ENCODE assay signal across 22 cellular contexts in the genomic region with DNA sequence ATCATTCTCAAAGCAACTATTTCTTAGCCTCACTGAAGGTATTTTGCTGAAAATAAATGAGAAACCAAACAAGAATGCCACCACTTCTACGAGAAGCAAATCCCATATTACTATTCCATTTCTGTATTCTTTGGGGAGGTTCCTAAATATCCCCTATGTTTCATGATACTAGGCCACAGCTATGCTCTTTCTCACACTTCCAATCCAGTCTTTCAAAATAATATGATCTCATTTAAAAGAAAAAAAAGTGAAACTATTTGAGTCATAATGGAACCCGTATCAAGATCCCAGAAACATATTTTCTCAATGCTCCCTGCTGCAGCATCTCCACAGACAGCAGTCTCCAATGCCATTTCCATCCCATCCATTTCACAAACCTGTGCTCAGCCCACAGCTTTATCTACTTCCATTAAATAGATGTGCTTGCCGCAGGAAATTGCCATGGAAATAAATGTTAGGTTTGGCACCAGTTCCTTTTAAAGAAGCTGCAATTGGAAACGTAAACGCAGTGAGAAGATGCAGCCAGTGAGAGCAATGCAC.
DNase-seq lines count a peak whose midpoint lies in the region; ATAC-seq and TF ChIP-seq lines count a peak whose summit lies in the region.
"Had no signal": no experiment of that assay in that cellular context is flagged by ENCODE, and none has a peak within 500 bp of the region (broad histone marks: within the 10 kb centered on the region; RNA-seq: fewer than 3 reads in every experiment).

No MANE protein-coding gene starts in this region.

- H3K4me1 ChIP-seq in SK-N-SH (ENCODE audit: control insufficient read depth in 1 of 2, insufficient read depth in 2 of 2, low read depth in 1 of 2, low read length in 1 of 2) = peaks cover 0 to 8% of the 10 kb centered on the region in 2 experiments; a peak in 1 of 4 replicates
- H3K4me1 ChIP-seq in hepatocyte (ENCODE audit: insufficient read depth) = peaks cover 14% of the 10 kb centered on the region
- H3K4me1 ChIP-seq: adrenal gland, psoas muscle, upper lobe of left lung had no signal

- no peak for TF ChIP-seq EP300 in SK-N-SH (IDR thresholded peaks at IDR 0.05; ENCODE audit: borderline replicate concordance in 1 of 2, low read depth in 1 of 2, low read length in 1 of 2)

- 68% methylated on average over 5 of the region's 5 CpGs for WGBS in SK-N-SH (ENCODE audit: low lambda C conversion rate)
- WGBS in hepatocyte (ENCODE audit: low lambda C conversion rate, missing lambda C conversion rate) = 88% methylated on average over 5 of the region's 5 CpGs

- H3K27me3 ChIP-seq in SK-N-SH (ENCODE audit: insufficient read depth) (no peaks in the 10 kb centered on the region), hepatocyte (no peaks in the 10 kb centered on the region)
- H3K27me3 ChIP-seq: adrenal gland, neutrophil, upper lobe of left lung had no signal

- peak overlapping the region in 1 of 2 experiments; percentile 71; a peak in 2 of 4 replicates for H3K27ac ChIP-seq in SK-N-SH (ENCODE audit: low read depth in 2 of 2, low read length in 1 of 2)
- H3K27ac ChIP-seq in hepatocyte = no peak overlapping the region
- peak overlapping the region; percentile 69 for H3K27ac ChIP-seq in temporal lobe (ENCODE audit: low read depth, low read length)
- H3K27ac ChIP-seq: adrenal gland, neutrophil, psoas muscle, upper lobe of left lung had no signal

- H3K9me2 ChIP-seq in SK-N-SH = no peaks in the 10 kb centered on the region
- no peaks in the 10 kb centered on the region for H3K9me2 ChIP-seq in hepatocyte (replicated peaks; ENCODE audit: insufficient read depth)

- POLR2A ChIA-PET in SK-N-SH (lab: Yijun Ruan, JAX) = no interaction called here

- H3K4me3 ChIP-seq in SK-N-SH (ENCODE audit: low read depth in 2 of 2, low read length in 1 of 2) (no peak overlapping the region), hepatocyte (no peak overlapping the region)
- H3K4me3 ChIP-seq: psoas muscle, upper lobe of left lung had no signal

- TF ChIP-seq CTCF in SK-N-SH (IDR thresholded peaks at IDR 0.05) (no peak), hepatocyte (IDR thresholded peaks at IDR 0.05; ENCODE audit: poor library complexity) (no peak)

- H3K36me3 ChIP-seq in SK-N-SH (replicated peaks in 1 of 2; ENCODE audit: control insufficient read depth in 1 of 2, insufficient read depth in 2 of 2, low read length in 1 of 2) (no peaks in the 10 kb centered on the region), hepatocyte (replicated peaks; ENCODE audit: insufficient read depth, low read depth) (no peaks in the 10 kb centered on the region)
- H3K36me3 ChIP-seq: adrenal gland, neutrophil, upper lobe of left lung had no signal

- TF ChIP-seq RAD21 in SK-N-SH (IDR thresholded peaks at IDR 0.05; ENCODE audit: low read length) = no peak

- ATAC-seq in SK-N-SH treated with all-trans-retinoic acid at 6 μM for 48 hours (no peak), HG03039 (IDR thresholded peaks at IDR 0.05; ENCODE audit: unreplicated experiment) (no peak)
- no peak for ATAC-seq in stimulated activated naive CD8-positive, alpha-beta T cell treated with anti-CD3 and anti-CD28 coated beads, Interleukin-15, Interleukin-2, amounts not matched to agents 100 U/mL and 50 U/mL, for 24 hours
- ATAC-seq: psoas muscle had no signal

- H3K79me2 ChIP-seq in SK-N-SH (ENCODE audit: insufficient read depth) (no peaks in the 10 kb centered on the region), hepatocyte (no peaks in the 10 kb centered on the region)

- H3F3A ChIP-seq in SK-N-SH (replicated peaks; ENCODE audit: insufficient read depth) = peaks cover 6% of the 10 kb centered on the region

- no peak overlapping the region for H2AFZ ChIP-seq in SK-N-SH (ENCODE audit: low read depth)
- no peak overlapping the region for H2AFZ ChIP-seq in hepatocyte

- CTCF ChIA-PET in SK-N-SH (lab: Yijun Ruan, JAX) = no interaction called here

- H3K4me2 ChIP-seq in SK-N-SH (peak overlapping the region; percentile 43; the same call in 1 of the 2 replicates), hepatocyte (peak overlapping the region; percentile 46)

- peak overlapping the region; percentile 4; the same call in 1 of the 2 replicates for H3K9ac ChIP-seq in SK-N-SH

- H4K20me1 ChIP-seq in SK-N-SH (ENCODE audit: insufficient read depth) (no peaks in the 10 kb centered on the region), hepatocyte (ENCODE audit: insufficient read depth, poor library complexity, severe bottlenecking) (no peaks in the 10 kb centered on the region)

- no peaks in the 10 kb centered on the region for H3K9me3 ChIP-seq in SK-N-SH
- H3K9me3 ChIP-seq in hepatocyte (ENCODE audit: low read depth) = no peaks in the 10 kb centered on the region
- H3K9me3 ChIP-seq: adrenal gland, neutrophil, upper lobe of left lung had no signal

- DNase-seq in SK-N-SH = no peak
- DNase-seq in astrocyte of the hippocampus (ENCODE audit: low read depth, low spot score) = peak; percentile 41
- DNase-seq in hepatocyte (ENCODE audit: low spot score) = no peak
- no peak for DNase-seq in stimulated activated naive CD8-positive, alpha-beta T cell treated with anti-CD3 and anti-CD28 coated beads, Interleukin-15, Interleukin-2, amounts not matched to agents 100 U/mL and 50 U/mL, for 24 hours
- DNase-seq in stimulated activated CD4-positive, alpha-beta T cell treated with anti-CD3 and anti-CD28 coated beads, Interleukin-4, amount 100 ng/mL, for 4 hours = no peak
- DNase-seq: 8988T; activated naive CD4-positive, alpha-beta T cell; activated T-cell treated with anti-CD3 and anti-CD28 coated beads, Interleukin-2, amount 50 U/mL, for 48 hours; adrenal gland; CD8-positive, alpha-beta memory T cell; dermis blood vessel endothelial cell; DMS153; GDM1; KG1; NCI-H146; NCI-H524 treated with DMSO at 0.1 percent for 48 hours; psoas muscle had no signal

TF ChIP-seq in SK-N-SH, 30 proteins besides CTCF, POLR2A, EP300 and RAD21:
- no peak for TF ChIP-seq JUND (IDR thresholded peaks at IDR 0.05)
- TF ChIP-seq FOSL2 (IDR thresholded peaks at IDR 0.05; ENCODE audit: borderline replicate concordance, low read depth) = no peak
TF ChIP-seq in SK-N-SH: peak in this region for 0.

TF ChIP-seq in SK-N-SH treated with all-trans-retinoic acid at 6 μM for 48 hours, 23 proteins besides CTCF, POLR2A, EP300 and RAD21:
- no peak for TF ChIP-seq ZC3H10 (CRISPR knock-in tag; IDR thresholded peaks at IDR 0.05)
- TF ChIP-seq RARB (CRISPR knock-in tag; IDR thresholded peaks at IDR 0.05) = no peak
- no peak for TF ChIP-seq ZNF565 (CRISPR knock-in tag; conservative IDR thresholded peaks at IDR 0.05; ENCODE audit: low read depth)
- TF ChIP-seq ZFP3 (CRISPR knock-in tag; IDR thresholded peaks at IDR 0.05) = no peak
- TF ChIP-seq, protein P1, sequence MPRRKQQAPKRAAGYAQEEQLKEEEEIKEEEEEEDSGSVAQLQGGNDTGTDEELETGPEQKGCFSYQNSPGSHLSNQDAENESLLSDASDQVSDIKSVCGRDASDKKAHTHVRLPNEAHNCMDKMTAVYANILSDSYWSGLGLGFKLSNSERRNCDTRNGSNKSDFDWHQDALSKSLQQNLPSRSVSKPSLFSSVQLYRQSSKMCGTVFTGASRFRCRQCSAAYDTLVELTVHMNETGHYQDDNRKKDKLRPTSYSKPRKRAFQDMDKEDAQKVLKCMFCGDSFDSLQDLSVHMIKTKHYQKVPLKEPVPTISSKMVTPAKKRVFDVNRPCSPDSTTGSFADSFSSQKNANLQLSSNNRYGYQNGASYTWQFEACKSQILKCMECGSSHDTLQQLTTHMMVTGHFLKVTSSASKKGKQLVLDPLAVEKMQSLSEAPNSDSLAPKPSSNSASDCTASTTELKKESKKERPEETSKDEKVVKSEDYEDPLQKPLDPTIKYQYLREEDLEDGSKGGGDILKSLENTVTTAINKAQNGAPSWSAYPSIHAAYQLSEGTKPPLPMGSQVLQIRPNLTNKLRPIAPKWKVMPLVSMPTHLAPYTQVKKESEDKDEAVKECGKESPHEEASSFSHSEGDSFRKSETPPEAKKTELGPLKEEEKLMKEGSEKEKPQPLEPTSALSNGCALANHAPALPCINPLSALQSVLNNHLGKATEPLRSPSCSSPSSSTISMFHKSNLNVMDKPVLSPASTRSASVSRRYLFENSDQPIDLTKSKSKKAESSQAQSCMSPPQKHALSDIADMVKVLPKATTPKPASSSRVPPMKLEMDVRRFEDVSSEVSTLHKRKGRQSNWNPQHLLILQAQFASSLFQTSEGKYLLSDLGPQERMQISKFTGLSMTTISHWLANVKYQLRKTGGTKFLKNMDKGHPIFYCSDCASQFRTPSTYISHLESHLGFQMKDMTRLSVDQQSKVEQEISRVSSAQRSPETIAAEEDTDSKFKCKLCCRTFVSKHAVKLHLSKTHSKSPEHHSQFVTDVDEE (CRISPR knock-in tag; IDR thresholded peaks at IDR 0.05) = no peak
- TF ChIP-seq, protein P2, sequence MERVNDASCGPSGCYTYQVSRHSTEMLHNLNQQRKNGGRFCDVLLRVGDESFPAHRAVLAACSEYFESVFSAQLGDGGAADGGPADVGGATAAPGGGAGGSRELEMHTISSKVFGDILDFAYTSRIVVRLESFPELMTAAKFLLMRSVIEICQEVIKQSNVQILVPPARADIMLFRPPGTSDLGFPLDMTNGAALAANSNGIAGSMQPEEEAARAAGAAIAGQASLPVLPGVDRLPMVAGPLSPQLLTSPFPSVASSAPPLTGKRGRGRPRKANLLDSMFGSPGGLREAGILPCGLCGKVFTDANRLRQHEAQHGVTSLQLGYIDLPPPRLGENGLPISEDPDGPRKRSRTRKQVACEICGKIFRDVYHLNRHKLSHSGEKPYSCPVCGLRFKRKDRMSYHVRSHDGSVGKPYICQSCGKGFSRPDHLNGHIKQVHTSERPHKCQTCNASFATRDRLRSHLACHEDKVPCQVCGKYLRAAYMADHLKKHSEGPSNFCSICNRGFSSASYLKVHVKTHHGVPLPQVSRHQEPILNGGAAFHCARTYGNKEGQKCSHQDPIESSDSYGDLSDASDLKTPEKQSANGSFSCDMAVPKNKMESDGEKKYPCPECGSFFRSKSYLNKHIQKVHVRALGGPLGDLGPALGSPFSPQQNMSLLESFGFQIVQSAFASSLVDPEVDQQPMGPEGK (CRISPR knock-in tag; IDR thresholded peaks at IDR 0.05; ENCODE audit: borderline replicate concordance) = no peak
- no peak for TF ChIP-seq CSDC2 (CRISPR knock-in tag; IDR thresholded peaks at IDR 0.05)
